ENCODE assay signal across 2 cellular contexts in the genomic region with DNA sequence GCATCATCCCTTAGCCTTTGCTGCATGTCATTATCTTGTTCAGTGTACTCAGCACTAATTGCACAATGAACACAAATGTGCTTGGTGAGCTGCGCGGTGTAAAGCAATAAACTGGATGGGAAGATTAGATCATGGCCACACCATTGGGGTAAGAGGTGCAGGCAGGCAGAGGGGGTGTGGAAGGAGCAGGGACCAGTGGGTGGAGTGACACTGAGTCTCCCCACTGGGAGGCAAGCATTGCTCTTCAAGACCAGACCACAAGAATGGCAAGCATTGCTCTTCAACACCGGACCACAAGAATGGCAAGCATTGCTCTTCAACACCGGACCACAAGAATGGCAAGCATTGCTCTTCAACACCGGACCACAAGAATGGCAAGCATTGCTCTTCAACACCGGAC. TPM values are rescaled to one million over a fixed set of nuclear protein-coding genes. Genes with fewer than 3 reads are reported as not detected.
"Had no signal": no experiment of that assay in that cellular context is flagged by ENCODE, and none has a peak within 500 bp of the region (broad histone marks: within the 10 kb centered on the region; RNA-seq: fewer than 3 reads in every experiment).

No MANE protein-coding gene starts in this region.

RNA-seq across cellular contexts. Expression of a gene that starts 28.5 kb away (rescaled TPM):
- total RNA-seq: naive thymus-derived CD8-positive, alpha-beta T cell; thoracic aorta had no signal
- polyA plus RNA-seq: naive thymus-derived CD8-positive, alpha-beta T cell had no signal
